Comparison of ENCODE assay signal across 8 cellular contexts in genomic region chr4:110198472-110199419, GRCh38. TPM values are rescaled to one million over a fixed set of nuclear protein-coding genes. Genes with fewer than 3 reads are reported as not detected.
DNase-seq lines count a peak whose midpoint lies in the region; ATAC-seq and TF ChIP-seq lines count a peak whose summit lies in the region.

Gene ELOVL6, minus strand, starts transcription at chr4:110198615. Its CDS starts 280 bp downstream, at chr4:110198335.

- H3K14ac ChIP-seq in IMR-90 (replicated peaks; ENCODE audit: low read depth, low read length): peak within 1 kb of the TSS; percentile 80

- no peaks in the 10 kb centered on the region for H4K20me1 ChIP-seq in IMR-90 (ENCODE audit: insufficient read depth, low read length)

- H3K27me3 ChIP-seq in IMR-90 (ENCODE audit: control insufficient read depth, insufficient read depth, low read length): no peaks in the 10 kb centered on the region

- no peaks in the 10 kb centered on the region for H3K9me3 ChIP-seq in IMR-90 (ENCODE audit: control insufficient read depth, insufficient read depth, low read length)

- peak within 1 kb of the TSS; percentile 93 for H3K23ac ChIP-seq in IMR-90 (ENCODE audit: low read depth, low read length)

- peak within 1 kb of the TSS; percentile 33; the same call in 1 of the 2 replicates for H3K18ac ChIP-seq in IMR-90 (ENCODE audit: low read depth, low read length)

- H3K4ac ChIP-seq in IMR-90 (ENCODE audit: low read depth, low read length): peak within 1 kb of the TSS; percentile 86

- H3K4me3 Mint-ChIP-seq in activated naive CD8-positive, alpha-beta T cell treated with anti-CD3 and anti-CD28 coated beads, Interleukin-2, amount 10 ng/mL, durations not matched to agents 7 days and 5 days: peak within 1 kb of the TSS; percentile 94

- dilution Hi-C loops in IMR-90 (cut with HindIII; ENCODE audit: low sequenced_read_pairs, unreplicated experiment): no loop called here

- in situ Hi-C loops in IMR-90 (cut with MboI; ENCODE audit: low sequenced_read_pairs): no loop called here

- H4K91ac ChIP-seq in IMR-90 (ENCODE audit: insufficient read depth, low read depth, low read length): peak within 1 kb of the TSS; percentile 69

- no peaks in the 10 kb centered on the region for H3K9me3 Mint-ChIP-seq in activated naive CD8-positive, alpha-beta T cell treated with anti-CD3 and anti-CD28 coated beads, Interleukin-2, amount 10 ng/mL, durations not matched to agents 7 days and 5 days

- H2BK20ac ChIP-seq in IMR-90 (ENCODE audit: low read depth, low read length): peak within 1 kb of the TSS; percentile 30; the same call in 1 of the 2 replicates

- H3K36me3 ChIP-seq in IMR-90 (ENCODE audit: control insufficient read depth, insufficient read depth, low read length) (no peaks in the 10 kb centered on the region), urinary bladder (ENCODE audit: insufficient read depth) (no peaks in the 10 kb centered on the region)

- H3K9ac ChIP-seq in IMR-90 (ENCODE audit: low read depth, low read length): peak within 1 kb of the TSS; percentile 76

- H3K4me3 ChIP-seq in IMR-90 (ENCODE audit: insufficient read depth, low read depth, low read length): peak within 1 kb of the TSS; percentile 76
- peak within 1 kb of the TSS; percentile 92 for H3K4me3 ChIP-seq in urinary bladder (ENCODE audit: low read depth, low read length)

- peak within 1 kb of the TSS; percentile 74 for H2BK120ac ChIP-seq in IMR-90 (ENCODE audit: low read depth, low read length)

- WGBS in IMR-90 (ENCODE audit: extremely low coverage in 2 of 2, insufficient read length in 1 of 2), 2 experiments: 2% methylated on average over 7 of the region's 45 CpGs; no CpG with 5 or more reads in 1 of the 2 experiments
- WGBS in urinary bladder: 1% methylated on average over 45 of the region's 45 CpGs

- H3K4me1 ChIP-seq in IMR-90 (ENCODE audit: control insufficient read depth, insufficient read depth, low read length) (no peaks in the 10 kb centered on the region), urinary bladder (ENCODE audit: insufficient read depth) (no peaks in the 10 kb centered on the region)

- H3K27ac ChIP-seq in IMR-90 (ENCODE audit: insufficient read depth, low read length): peak within 1 kb of the TSS; percentile 69
- no peak within 1 kb of the TSS for H3K27ac ChIP-seq in urinary bladder (ENCODE audit: low read depth)

- H4K5ac ChIP-seq in IMR-90 (ENCODE audit: low read depth, low read length): peak within 1 kb of the TSS; percentile 7; the same call in 1 of the 2 replicates

- intact Hi-C loops in IMR-90 (cut with micrococcal nuclease) (loop anchor here (1.0 to 5.0 kb wide), 4 partner anchors 91 to 314 kb away; no protein-coding TSS in a partner anchor), Right ventricle myocardium inferior (cut with DNase I) (loop anchor here (5.0 kb wide), 2 partner anchors 146 to 314 kb away; no protein-coding TSS in a partner anchor)

- no TSS peak for BruUV-seq in IMR-90 (replicated peaks; lab: Mats Ljungman, UMichigan)

- peaks cover 16% of the 10 kb centered on the region for H3K4me1 Mint-ChIP-seq in activated naive CD8-positive, alpha-beta T cell treated with anti-CD3 and anti-CD28 coated beads, Interleukin-2, amount 10 ng/mL, durations not matched to agents 7 days and 5 days

- H3K79me1 ChIP-seq in IMR-90 (ENCODE audit: low read depth in 1 of 2, low read length in 2 of 2): peaks cover 9 to 19% of the 10 kb centered on the region in 2 experiments; a peak in 3 of 4 replicates

- H4K8ac ChIP-seq in IMR-90 (ENCODE audit: low read depth in 2 of 2, low read length in 2 of 2): peak within 1 kb of the TSS; percentile 80 to 88

- H2AK5ac ChIP-seq in IMR-90 (ENCODE audit: low read depth, low read length): no peak within 1 kb of the TSS

- CTCF ChIA-PET in IMR-90 (lab: Yijun Ruan, JAX): no interaction called here

- H3K9me1 ChIP-seq in IMR-90 (ENCODE audit: insufficient read depth, low read length): no peaks in the 10 kb centered on the region

- DNase-seq in NK-92 treated with Interleukin-12 subunit alpha and Interleukin-12 subunit beta, amount 100 ng/mL, for 24 hours (lab: John Stamatoyannopoulos, UW): peak; percentile 14
- DNase-seq in NK-92 (lab: John Stamatoyannopoulos, UW; ENCODE audit: unreplicated experiment) (no peak), IMR-90 (peak; percentile 72), RPMI7951 (ENCODE audit: low read depth) (peak; percentile 68), Right ventricle myocardium inferior (ENCODE audit: missing footprints) (peak; percentile 81), occipital lobe (lab: John Stamatoyannopoulos, UW) (peak; percentile 84)
- peak; percentile 58 for DNase-seq in activated naive CD8-positive, alpha-beta T cell treated with anti-CD3 and anti-CD28 coated beads, Interleukin-2, amount 10 ng/mL, durations not matched to agents 7 days and 5 days

- TF ChIP-seq POLR2A in IMR-90 (IDR thresholded peaks at IDR 0.05; ENCODE audit: low read depth, low read length): 0 out of 2 replicates have a peak, but pooled peaks have one; percentile 44

- peak within 1 kb of the TSS; percentile 84 for H2AFZ ChIP-seq in IMR-90 (replicated peaks; ENCODE audit: low read length, poor library complexity)

- H3K4me2 ChIP-seq in IMR-90 (ENCODE audit: low read depth, low read length): peak within 1 kb of the TSS; percentile 92

- ATAC-seq in IMR-90 (ENCODE audit: low read depth) (peak; percentile 56), Right ventricle myocardium inferior (peak; percentile 56)
- ATAC-seq in activated naive CD8-positive, alpha-beta T cell treated with anti-CD3 and anti-CD28 coated beads, Interleukin-2, amount 10 ng/mL, durations not matched to agents 7 days and 5 days (ENCODE audit: low read depth): no peak

- H2AK9ac ChIP-seq in IMR-90 (replicated peaks; ENCODE audit: low read depth, low read length, poor library complexity): peak within 1 kb of the TSS; percentile 83

- POLR2A ChIA-PET in IMR-90 (lab: Charles Lee; ENCODE audit: unreplicated experiment): no interaction called here
- POLR2A ChIA-PET in activated naive CD8-positive, alpha-beta T cell treated with anti-CD3 and anti-CD28 coated beads, Interleukin-2, amount 10 ng/mL, durations not matched to agents 7 days and 5 days (lab: Charles Lee): interaction anchor here (0.6 to 5.0 kb wide), 6 partner anchors 34 to 1226 kb away, joined by 3 to 44 read pairs (median 3); no protein-coding TSS in a partner anchor

- H3K36me3 Mint-ChIP-seq in activated naive CD8-positive, alpha-beta T cell treated with anti-CD3 and anti-CD28 coated beads, Interleukin-2, amount 10 ng/mL, durations not matched to agents 7 days and 5 days: peaks cover 3% of the 10 kb centered on the region

- TF ChIP-seq RAD21 in IMR-90 (IDR thresholded peaks at IDR 0.05; ENCODE audit: low read length): no peak; the same call in 1 of the 2 replicates

- H3K56ac ChIP-seq in IMR-90 (ENCODE audit: extremely low read depth, insufficient read depth, low read length): peak within 1 kb of the TSS; percentile 82

- H2BK15ac ChIP-seq in IMR-90 (ENCODE audit: low read depth, low read length): 0 out of 3 replicates have a peak within 1 kb of the TSS, but pooled peaks have one; percentile 9

- no peak for TF ChIP-seq CTCF in IMR-90 (conservative IDR thresholded peaks at IDR 0.05; ENCODE audit: low read depth, low read length)

- H3K27ac Mint-ChIP-seq in activated naive CD8-positive, alpha-beta T cell treated with anti-CD3 and anti-CD28 coated beads, Interleukin-2, amount 10 ng/mL, durations not matched to agents 7 days and 5 days: peak within 1 kb of the TSS; percentile 90

- peaks cover 8% of the 10 kb centered on the region for H3K27me3 Mint-ChIP-seq in activated naive CD8-positive, alpha-beta T cell treated with anti-CD3 and anti-CD28 coated beads, Interleukin-2, amount 10 ng/mL, durations not matched to agents 7 days and 5 days

- H2BK5ac ChIP-seq in IMR-90 (ENCODE audit: low read depth, low read length, poor library complexity, severe bottlenecking): peak within 1 kb of the TSS; percentile 62

TF ChIP-seq in IMR-90, 13 proteins besides CTCF, POLR2A, EP300 and RAD21:
- peak; percentile 84 for TF ChIP-seq BHLHE40 (IDR thresholded peaks at IDR 0.05; ENCODE audit: low read depth, low read length)
- peak; percentile 74 for TF ChIP-seq CEBPB (IDR thresholded peaks at IDR 0.05; ENCODE audit: low read depth, low read length)
- TF ChIP-seq MAZ (IDR thresholded peaks at IDR 0.05; ENCODE audit: borderline replicate concordance, low read depth, low read length): no peak
- no peak for TF ChIP-seq CHD1 (IDR thresholded peaks at IDR 0.05; ENCODE audit: low read depth, low read length)
- peak; percentile 81; the same call in 1 of the 2 replicates for TF ChIP-seq MXI1 (IDR thresholded peaks at IDR 0.05; ENCODE audit: borderline replicate concordance, low read depth, low read length)

RNA-seq across cellular contexts. Expression of gene ELOVL6, which starts in this region (rescaled TPM):
- total RNA-seq in IMR-90 (2012; rRNA removed): 17.5 and 19.0 TPM in 2 replicates
- 12.6 and 17.9 TPM in 2 replicates for polyA plus RNA-seq in IMR-90 (2012; rRNA removed)
- 4.2 and 5.8 TPM in 2 replicates for polyA plus RNA-seq in IMR-90 (2012; cell fraction: cytosol; rRNA removed)
- polyA plus RNA-seq in IMR-90 (2012; cell fraction: nucleus; rRNA removed; ENCODE audit: low replicate concordance): 1.8 and 11.5 TPM in 2 replicates
- 6.1 and 8.7 TPM in 2 replicates for total RNA-seq in RPMI7951 (2014; rRNA removed; shearing (Covaris generic))
- 10 to 100 TPM in 1 of 2 experiments, 1 to 10 TPM in 1; 9.9 to 14.6 TPM for total RNA-seq in activated naive CD8-positive, alpha-beta T cell treated with anti-CD3 and anti-CD28 coated beads, Interleukin-2, amount 10 ng/mL, durations not matched to agents 7 days and 5 days
- 2.0 TPM for total RNA-seq in Right ventricle myocardium inferior
- 39.0 TPM for total RNA-seq in occipital lobe
- 16.8 TPM for total RNA-seq in urinary bladder
- 5.3 TPM for polyA plus RNA-seq in urinary bladder
